ENCODE assay signal across 24 cellular contexts in the genomic region with DNA sequence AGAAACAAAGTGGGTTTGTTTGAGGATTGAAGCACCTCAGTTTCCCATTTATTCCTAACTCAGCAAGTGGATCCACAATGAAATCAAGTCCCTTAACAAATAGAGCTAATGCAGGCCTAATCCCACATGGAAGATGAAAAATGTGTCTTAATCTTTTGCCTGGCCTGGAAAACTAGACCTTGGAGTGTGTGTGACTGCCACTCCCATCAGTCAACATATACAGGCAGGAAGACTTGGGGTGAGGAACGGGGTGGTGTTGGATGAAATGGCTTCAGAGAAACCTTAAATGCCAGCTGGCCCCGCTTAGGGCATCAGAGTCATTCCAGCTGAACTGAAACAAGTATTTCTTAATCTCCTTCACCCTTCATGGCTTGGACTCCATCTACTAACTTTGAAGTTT.
A peak's percentile ranks its signal among the peaks of the same experiment; 100 is the strongest.
DNase-seq lines count a peak whose midpoint lies in the region; ATAC-seq, FAIRE-seq and TF ChIP-seq lines count a peak whose summit lies in the region.
"Had no signal": no experiment of that assay in that cellular context is flagged by ENCODE, and none has a peak within 500 bp of the region (broad histone marks: within the 10 kb centered on the region; RNA-seq: fewer than 3 reads in every experiment).

No MANE protein-coding gene starts in this region.

- H3K36me3 ChIP-seq in hepatocyte (replicated peaks; ENCODE audit: insufficient read depth, low read depth) (no peaks in the 10 kb centered on the region), mucosa of descending colon (ENCODE audit: low read depth) (no peaks in the 10 kb centered on the region), small intestine (ENCODE audit: control insufficient read depth in 2 of 2, insufficient read depth in 2 of 2, low read length in 2 of 2) (no peaks in the 10 kb centered on the region)
- H3K36me3 ChIP-seq: BE2C, BLaER1 had no signal

- intact Hi-C loops in mucosa of descending colon (cut with DNase I, micrococcal nuclease) = no loop called here

- TF ChIP-seq CTCF in hepatocyte (IDR thresholded peaks at IDR 0.05; ENCODE audit: poor library complexity) (no peak), mucosa of descending colon (IDR thresholded peaks at IDR 0.05) (no peak)

- H2AFZ ChIP-seq in hepatocyte = no peak overlapping the region

- peaks cover 2% of the 10 kb centered on the region for H3K36me3 Mint-ChIP-seq in central memory CD8-positive, alpha-beta T cell (ENCODE audit: insufficient read depth)
- H3K36me3 Mint-ChIP-seq: CD8-positive, alpha-beta T cell had no signal

- H3K4me3 Mint-ChIP-seq in central memory CD8-positive, alpha-beta T cell = no peak overlapping the region
- H3K4me3 Mint-ChIP-seq: CD4-positive, alpha-beta T cell; CD8-positive, alpha-beta T cell had no signal

- no peak for DNase-seq in central memory CD8-positive, alpha-beta T cell (ENCODE audit: low spot score in 2 of 2)
- DNase-seq in hepatocyte (ENCODE audit: low spot score) = no peak
- peak in 1 of 3 donors; percentile 13 for DNase-seq in mucosa of descending colon
- peak; percentile 58 for DNase-seq in small intestine
- DNase-seq in NCI-H1092 treated with DMSO at 0.1 percent for 48 hours (lab: John Stamatoyannopoulos, UW) = no peak
- DNase-seq in stimulated activated CD4-positive, alpha-beta T cell treated with anti-CD3 and anti-CD28 coated beads, Interleukin-1b, Interleukin-23, amount 100 ng/mL, for 48 hours = no peak
- DNase-seq in stimulated activated CD4-positive, alpha-beta T cell treated with anti-CD3 and anti-CD28 coated beads, Interleukin-4, amount 100 ng/mL, for 4 hours = no peak
- DNase-seq: 8988T; ACHN; BE2C; Caco-2; Calu3; CD4-positive, alpha-beta T cell; CD8-positive, alpha-beta T cell; DMS79 treated with DMSO at 0.1 percent for 48 hours; GF-D8 had no signal

- H3K27me3 Mint-ChIP-seq in central memory CD8-positive, alpha-beta T cell = peaks cover 13% of the 10 kb centered on the region
- H3K27me3 Mint-ChIP-seq: CD4-positive, alpha-beta T cell had no signal

- no peaks in the 10 kb centered on the region for H3K79me2 ChIP-seq in hepatocyte

- no peaks in the 10 kb centered on the region for H3K9me3 Mint-ChIP-seq in central memory CD8-positive, alpha-beta T cell
- H3K9me3 Mint-ChIP-seq: CD4-positive, alpha-beta T cell; CD8-positive, alpha-beta T cell had no signal

- H3K4me3 ChIP-seq in hepatocyte = no peak overlapping the region
- H3K4me3 ChIP-seq in mucosa of descending colon = no peak overlapping the region
- no peak overlapping the region for H3K4me3 ChIP-seq in small intestine (ENCODE audit: low read depth in 1 of 2, low read length in 2 of 2)
- H3K4me3 ChIP-seq: BLaER1 had no signal

- H3K27ac Mint-ChIP-seq in central memory CD8-positive, alpha-beta T cell (ENCODE audit: low read depth) = peak overlapping the region; percentile 54
- H3K27ac Mint-ChIP-seq: CD4-positive, alpha-beta T cell; CD8-positive, alpha-beta T cell had no signal

- no peak for FAIRE-seq in small intestine (lab: Jason Lieb, UNC)
- FAIRE-seq: A204.1, D721Med, G401.6, GM12891, GM19239 had no signal

- WGBS in hepatocyte (ENCODE audit: low lambda C conversion rate, missing lambda C conversion rate) = 79% methylated on average over 2 of the region's 2 CpGs
- 51 to 60% (median 60%) methylated on average over 2 of the region's 2 CpGs for WGBS in small intestine, 3 donors

- ATAC-seq in central memory CD8-positive, alpha-beta T cell (replicated peaks; ENCODE audit: extremely low read depth, poor library complexity, severe bottlenecking) = no peak
- ATAC-seq in mucosa of descending colon (peak; percentile 25), HG02885 (IDR thresholded peaks at IDR 0.05; ENCODE audit: poor library complexity, unreplicated experiment) (no peak)
- ATAC-seq: CD8-positive, alpha-beta T cell had no signal

- H4K20me1 ChIP-seq in hepatocyte (ENCODE audit: insufficient read depth, poor library complexity, severe bottlenecking) = no peaks in the 10 kb centered on the region
- H4K20me1 ChIP-seq: BLaER1 had no signal

- H3K9me2 ChIP-seq in hepatocyte (replicated peaks; ENCODE audit: insufficient read depth) = no peaks in the 10 kb centered on the region

- H3K4me1 Mint-ChIP-seq in central memory CD8-positive, alpha-beta T cell = peaks cover 7% of the 10 kb centered on the region

- H3K27me3 ChIP-seq in hepatocyte (no peaks in the 10 kb centered on the region), small intestine (ENCODE audit: control insufficient read depth in 2 of 2, insufficient read depth in 2 of 2, low read length in 2 of 2) (no peaks in the 10 kb centered on the region)
- H3K27me3 ChIP-seq: BE2C, BLaER1 had no signal

- H3K27ac ChIP-seq in hepatocyte (peak overlapping the region; percentile 68), small intestine (ENCODE audit: low read depth in 1 of 2, low read length in 1 of 2) (no peak overlapping the region)
- H3K27ac ChIP-seq: BLaER1, C4-2B had no signal

- peaks cover 17% of the 10 kb centered on the region for H3K4me1 ChIP-seq in hepatocyte (ENCODE audit: insufficient read depth)
- peaks cover 16% of the 10 kb centered on the region for H3K4me1 ChIP-seq in mucosa of descending colon (ENCODE audit: low read depth)
- H3K4me1 ChIP-seq in small intestine (ENCODE audit: control insufficient read depth in 2 of 2, insufficient read depth in 1 of 2, low read depth in 1 of 2, low read length in 1 of 2) = peaks cover 0 to 7% of the 10 kb centered on the region in 2 donors
- H3K4me1 ChIP-seq: BE2C had no signal

- H3K9me3 ChIP-seq in hepatocyte (ENCODE audit: low read depth) = no peaks in the 10 kb centered on the region
- H3K9me3 ChIP-seq in mucosa of descending colon = no peaks in the 10 kb centered on the region
- H3K9me3 ChIP-seq in small intestine (ENCODE audit: control insufficient read depth, low read depth) = no peaks in the 10 kb centered on the region
- H3K9me3 ChIP-seq: BLaER1, Caco-2 had no signal

- no peak overlapping the region for H3K4me2 ChIP-seq in hepatocyte
- H3K4me2 ChIP-seq: BLaER1 had no signal
